In the genomic region with DNA sequence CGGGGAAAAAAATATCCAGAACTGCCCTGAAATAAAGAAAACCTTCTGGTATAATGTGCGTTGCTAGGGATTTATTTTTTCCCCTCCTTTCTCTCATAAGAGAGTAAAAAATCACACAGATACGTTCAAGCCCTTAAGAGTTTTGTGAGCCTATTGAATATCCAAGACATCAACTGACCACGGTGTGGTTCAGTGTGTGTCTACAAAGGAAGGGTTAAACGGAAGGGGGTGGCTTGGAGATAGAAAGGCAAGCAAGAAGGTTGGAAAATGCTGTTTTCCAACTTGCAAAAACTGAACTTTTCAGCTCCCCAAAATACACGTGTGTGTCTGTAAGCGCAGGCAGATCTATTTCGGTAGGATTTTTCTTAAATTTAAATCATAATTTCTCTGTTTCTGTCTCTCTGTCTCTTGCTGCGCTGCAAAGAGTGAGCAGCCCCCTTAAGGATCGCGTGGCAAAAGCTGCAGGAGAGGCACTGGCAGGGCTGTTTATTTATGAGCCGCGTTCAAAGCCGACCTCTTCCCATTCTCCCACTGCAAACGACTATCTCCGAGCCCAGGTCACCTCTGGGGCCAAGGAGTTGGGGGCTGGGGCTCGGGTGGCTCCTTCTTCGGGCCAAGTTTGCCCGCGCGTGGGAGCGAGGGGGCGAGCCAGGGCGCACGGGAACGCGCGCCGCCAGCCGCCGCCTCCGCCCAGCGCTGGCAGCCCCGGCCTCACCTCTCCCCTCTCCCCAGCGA, we compare ENCODE assay signal across 8 cellular contexts. TPM values are rescaled to one million over a fixed set of nuclear protein-coding genes. Genes with fewer than 3 reads are reported as not detected.
DNase-seq lines count a peak whose midpoint lies in the region; ATAC-seq and TF ChIP-seq lines count a peak whose summit lies in the region.

No MANE protein-coding gene starts in this region.

- H3K27me3 ChIP-seq in MG63 (no peaks in the 10 kb centered on the region), esophagus squamous epithelium (peaks cover 0 to 50% (median 10%) of the 10 kb centered on the region in 4 donors), gastrocnemius medialis (peaks cover 23 to 35% (median 31%) of the 10 kb centered on the region in 3 donors)

- H3K9me3 ChIP-seq in MG63 = no peaks in the 10 kb centered on the region
- H3K9me3 ChIP-seq in esophagus squamous epithelium = no peaks in the 10 kb centered on the region
- H3K9me3 ChIP-seq in gastrocnemius medialis = no peaks in the 10 kb centered on the region

- WGBS in esophagus squamous epithelium, 2 donors = 5 to 7% methylated on average over 14 to 33 of the region's 35 CpGs

- TF ChIP-seq CTCF in esophagus squamous epithelium (IDR thresholded peaks at IDR 0.05) (no peak), gastrocnemius medialis (IDR thresholded peaks at IDR 0.05 in 4 of 5, conservative IDR thresholded peaks at IDR 0.05 in 1 of 5) (no peak)

- ATAC-seq in gastrocnemius medialis (peak; percentile 43 to 47), HG02884 (IDR thresholded peaks at IDR 0.05; ENCODE audit: unreplicated experiment) (no peak), GM18511 (IDR thresholded peaks at IDR 0.05; ENCODE audit: unreplicated experiment) (no peak)

- intact Hi-C loops in esophagus squamous epithelium (cut with DNase I) = no loop called here
- intact Hi-C loops in gastrocnemius medialis (cut with DNase I; ENCODE audit: low total_unique reads) = no loop called here

- TF ChIP-seq POLR2A in esophagus squamous epithelium (IDR thresholded peaks at IDR 0.05) (no peak), gastrocnemius medialis (IDR thresholded peaks at IDR 0.05) (no peak)

- H3K36me3 ChIP-seq in MG63 = no peaks in the 10 kb centered on the region
- no peaks in the 10 kb centered on the region for H3K36me3 ChIP-seq in esophagus squamous epithelium
- H3K36me3 ChIP-seq in gastrocnemius medialis = no peaks in the 10 kb centered on the region

- H3K4me3 ChIP-seq in MG63 (peak overlapping the region; percentile 53), esophagus squamous epithelium (peak overlapping the region; percentile 45 to 75 (median 69)), gastrocnemius medialis (peak overlapping the region; percentile 55 to 68 (median 62))

- H3K4me1 ChIP-seq in esophagus squamous epithelium (peaks cover 18 to 54% (median 28%) of the 10 kb centered on the region in 3 donors), gastrocnemius medialis (peaks cover 0 to 15% of the 10 kb centered on the region in 2 donors)

- in situ Hi-C loops in gastrocnemius medialis (cut with MboI; ENCODE audit: low sequenced_read_pairs in 4 of 4) = no loop called here

- DNase-seq in NCI-H748 treated with DMSO at 0.1 percent for 48 hours (lab: John Stamatoyannopoulos, UW) (peak; percentile 11), NCI-H748 (lab: John Stamatoyannopoulos, UW; ENCODE audit: unreplicated experiment) (no peak), MG63 (no peak), esophagus squamous epithelium (lab: John Stamatoyannopoulos, UW) (no peak), gastrocnemius medialis (no peak), RPMI8226 (no peak)

- H3K27ac ChIP-seq in esophagus squamous epithelium (peak overlapping the region; percentile 44 to 80 (median 64)), gastrocnemius medialis (peak overlapping the region; percentile 51 to 65 (median 56))

RNA-seq across cellular contexts. Expression of gene SLIT2, which starts 0.5 kb away (rescaled TPM):
- total RNA-seq in MG63 (2014; rRNA removed; shearing (Covaris generic); ENCODE audit: low replicate concordance) = 1.9 and 3.3 TPM in 2 replicates
- 10 to 100 TPM in 1 of 4 donors, 1 to 10 TPM in 3; 2.4 to 16.0 (median 4.7) TPM for total RNA-seq in esophagus squamous epithelium
- 1 to 10 TPM; 3.3 to 9.8 (median 4.8) TPM for total RNA-seq in gastrocnemius medialis

Comparison
In these comparisons a context has a peak if more than half of its experiments do, and no peak if none do; other contexts are left out.
1. ATAC-seq: peak in gastrocnemius medialis (2 of 2); none in HG02884 (single experiment) and GM18511 (single experiment).
2. Peak in every context shown above with its lines, with median percentiles within 50 percentile points of each other: H3K4me3 ChIP-seq.